17 cellular contexts compared by ENCODE assay signal in the genomic region with DNA sequence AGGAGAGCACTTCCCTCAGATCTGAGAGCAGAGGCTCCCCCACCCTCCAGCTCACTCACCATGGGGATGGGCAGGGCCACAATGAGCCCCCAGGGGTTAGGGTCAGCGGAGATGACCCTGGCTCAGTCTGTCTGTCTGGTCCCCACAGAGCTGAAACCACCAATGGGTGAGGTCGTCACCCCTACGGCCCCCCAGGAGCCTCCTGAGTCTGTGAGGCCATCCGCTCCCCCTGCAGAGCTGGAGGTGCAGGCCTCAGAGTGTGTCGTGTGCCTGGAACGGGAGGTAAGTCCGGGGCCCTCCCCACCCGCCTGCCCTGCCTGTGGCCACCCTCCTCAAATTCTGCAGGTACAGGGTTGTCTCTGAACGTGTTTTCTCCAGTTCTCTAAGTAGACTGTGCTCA. TPM values are rescaled to one million over a fixed set of nuclear protein-coding genes. Genes with fewer than 3 reads are reported as not detected.
DNase-seq lines count a peak whose midpoint lies in the region; ATAC-seq, FAIRE-seq and TF ChIP-seq lines count a peak whose summit lies in the region.
"Had no signal": no experiment of that assay in that cellular context is flagged by ENCODE, and none has a peak within 500 bp of the region (broad histone marks: within the 10 kb centered on the region; RNA-seq: fewer than 3 reads in every experiment).

No MANE protein-coding gene starts in this region.

- dilution Hi-C loops in IMR-90 (cut with HindIII; ENCODE audit: low sequenced_read_pairs, unreplicated experiment) = no loop called here

- H2BK5ac ChIP-seq in IMR-90 (ENCODE audit: low read depth, low read length, poor library complexity, severe bottlenecking) (no peak overlapping the region), H1 (ENCODE audit: low read depth, low read length) (no peak overlapping the region), H9 (ENCODE audit: insufficient read length, low read length) (no peak overlapping the region)

- H2AFZ ChIP-seq in GM23338 (no peak overlapping the region), IMR-90 (replicated peaks; ENCODE audit: low read length, poor library complexity) (peak overlapping the region; percentile 43), H1 (ENCODE audit: low read length) (no peak overlapping the region), H9 (ENCODE audit: low read length) (no peak overlapping the region)

- H3K79me1 ChIP-seq in IMR-90 (ENCODE audit: low read depth in 1 of 2, low read length in 2 of 2) = peaks cover 0 to 55% of the 10 kb centered on the region in 2 experiments; a peak in 2 of 4 replicates
- H3K79me1 ChIP-seq in H1 (ENCODE audit: low read depth, low read length) = no peaks in the 10 kb centered on the region
- H3K79me1 ChIP-seq in H9 (ENCODE audit: insufficient read depth, low read depth, low read length, poor library complexity, severe bottlenecking) = no peaks in the 10 kb centered on the region

- H3K4me1 ChIP-seq in GM23338 (ENCODE audit: insufficient read depth) (no peaks in the 10 kb centered on the region), IMR-90 (ENCODE audit: control insufficient read depth, insufficient read depth, low read length) (peaks cover 6% of the 10 kb centered on the region; the same call in 1 of the 2 replicates), H1 (replicated peaks in 1 of 4; ENCODE audit: control insufficient read depth in 3 of 4, insufficient read depth in 4 of 4, low read length in 3 of 4) (peaks cover 0 to 3% (median 0%) of the 10 kb centered on the region in 4 experiments; a peak in 2 of 7 replicates), prostate gland (replicated peaks) (peaks cover 17% of the 10 kb centered on the region), H9 (ENCODE audit: insufficient read depth, low read length) (no peaks in the 10 kb centered on the region)

- no peaks in the 10 kb centered on the region for H3K9me3 Mint-ChIP-seq in GM23338
- H3K9me3 Mint-ChIP-seq in osteocyte (ENCODE audit: unreplicated experiment) = no peaks in the 10 kb centered on the region
- H3K9me3 Mint-ChIP-seq in H9 = no peaks in the 10 kb centered on the region
- H3K9me3 Mint-ChIP-seq: CD4-positive, CD25-positive, alpha-beta regulatory T cell; IgD-negative memory B cell had no signal

- no peak for TF ChIP-seq EP300 in H1 (IDR thresholded peaks at IDR 0.05; ENCODE audit: borderline replicate concordance in 1 of 2, low read depth in 2 of 2, low read length in 2 of 2)

- H3K27me3 Mint-ChIP-seq in GM23338 (ENCODE audit: insufficient read depth, low read depth, poor library complexity) (peaks cover 8% of the 10 kb centered on the region), osteocyte (ENCODE audit: unreplicated experiment) (no peaks in the 10 kb centered on the region), H9 (ENCODE audit: low read depth) (0 out of 2 replicates have a peak, but pooled peaks cover 1% of the 10 kb centered on the region)
- H3K27me3 Mint-ChIP-seq: CD4-positive, CD25-positive, alpha-beta regulatory T cell; IgD-negative memory B cell had no signal

- H3K23me2 ChIP-seq in H1 (ENCODE audit: low read depth, low read length) (no peaks in the 10 kb centered on the region), H9 (ENCODE audit: insufficient read length, low read depth, low read length, poor library complexity, severe bottlenecking) (no peaks in the 10 kb centered on the region)

- H3K4me2 ChIP-seq in GM23338 (no peak overlapping the region), IMR-90 (ENCODE audit: low read depth, low read length) (no peak overlapping the region), H1 (ENCODE audit: insufficient read depth in 1 of 2, low read depth in 2 of 2, low read length in 2 of 2) (no peak overlapping the region), H9 (ENCODE audit: insufficient read depth, insufficient read length, low read length) (no peak overlapping the region)
- H3K4me2 ChIP-seq: BLaER1 treated with 17β-estradiol and CSF1 and Interleukin-3, amounts not matched to agents 10 nM and 100 nM had no signal

- no peak overlapping the region for H4K5ac ChIP-seq in IMR-90 (ENCODE audit: low read depth, low read length)
- H4K5ac ChIP-seq in H1 (ENCODE audit: insufficient read length, low read depth, low read length) = no peak overlapping the region
- no peak overlapping the region for H4K5ac ChIP-seq in H9 (ENCODE audit: insufficient read length, low read depth, low read length)

- H3K79me2 ChIP-seq in GM23338 (replicated peaks; ENCODE audit: insufficient read depth) (no peaks in the 10 kb centered on the region), H1 (ENCODE audit: control insufficient read depth in 1 of 2, insufficient read depth in 2 of 2, low read length in 2 of 2) (no peaks in the 10 kb centered on the region), H9 (ENCODE audit: insufficient read depth, low read length) (no peaks in the 10 kb centered on the region)

- H3K56ac ChIP-seq in IMR-90 (ENCODE audit: extremely low read depth, insufficient read depth, low read length) (no peak overlapping the region), H1 (replicated peaks; ENCODE audit: insufficient read length, low read depth, low read length) (no peak overlapping the region), H9 (ENCODE audit: insufficient read length, low read depth, low read length) (no peak overlapping the region)

- H3K9me1 ChIP-seq in IMR-90 (ENCODE audit: insufficient read depth, low read length) = peaks cover 3% of the 10 kb centered on the region; the same call in 1 of the 2 replicates

- H2BK12ac ChIP-seq in H1 (ENCODE audit: low read depth, low read length) = no peak overlapping the region
- H2BK12ac ChIP-seq in H9 (ENCODE audit: insufficient read length, low read depth, low read length) = no peak overlapping the region

- TF ChIP-seq RAD21 in IMR-90 (IDR thresholded peaks at IDR 0.05; ENCODE audit: low read length) (no peak), H1 (IDR thresholded peaks at IDR 0.05 in 1 of 2, conservative IDR thresholded peaks at IDR 0.05 in 1 of 2; ENCODE audit: low read depth in 2 of 2, low read length in 2 of 2) (no peak)

- H3K4me3 ChIP-seq in GM23338 (no peak overlapping the region), IMR-90 (ENCODE audit: insufficient read depth, low read depth, low read length) (no peak overlapping the region), H1 (ENCODE audit: extremely low read depth in 1 of 4, insufficient read depth in 2 of 4, low read depth in 3 of 4, low read length in 4 of 4) (no peak overlapping the region), prostate gland (no peak overlapping the region)
- H3K4me3 ChIP-seq: BLaER1 treated with 17β-estradiol and CSF1 and Interleukin-3, amounts not matched to agents 10 nM and 100 nM had no signal

- H4K91ac ChIP-seq in IMR-90 (ENCODE audit: insufficient read depth, low read depth, low read length) (no peak overlapping the region), H1 (replicated peaks; ENCODE audit: insufficient read length, low read length) (peak overlapping the region; percentile 8), H9 (ENCODE audit: insufficient read length, low read depth, low read length) (no peak overlapping the region)

- TF ChIP-seq CTCF in GM23338 (conservative IDR thresholded peaks at IDR 0.05; ENCODE audit: low read depth in 2 of 2) (no peak), IMR-90 (conservative IDR thresholded peaks at IDR 0.05; ENCODE audit: low read depth, low read length) (no peak), H1 (IDR thresholded peaks at IDR 0.05; ENCODE audit: control extremely low read depth in 1 of 3, insufficient read depth in 1 of 3, low read depth in 1 of 3, low read length in 3 of 3) (no peak), osteocyte (IDR thresholded peaks at IDR 0.05) (no peak), prostate gland (IDR thresholded peaks at IDR 0.05) (no peak), H9 (conservative IDR thresholded peaks at IDR 0.05) (no peak)

- FAIRE-seq in H1 (lab: Jason Lieb, UNC) (no peak), GM12892 (lab: Jason Lieb, UNC) (no peak)
- FAIRE-seq: GM18507 had no signal

- H2BK20ac ChIP-seq in IMR-90 (ENCODE audit: low read depth, low read length) = no peak overlapping the region
- H2BK20ac ChIP-seq in H1 (ENCODE audit: low read length) = no peak overlapping the region
- no peak overlapping the region for H2BK20ac ChIP-seq in H9 (ENCODE audit: low read depth, low read length, poor library complexity, severe bottlenecking)

- peaks cover 6% of the 10 kb centered on the region; the same call in 1 of the 2 replicates for H3F3A ChIP-seq in GM23338 (replicated peaks; ENCODE audit: low read depth)

- CTCF ChIA-PET in IMR-90 (lab: Yijun Ruan, JAX) (no interaction called here), H1 (lab: Charles Lee; ENCODE audit: partially characterized antibody) (interaction anchor here (0.6 to 11.4 kb wide), 8 partner anchors 9 to 977 kb away, joined by 3 to 193 read pairs (median 4); a partner anchor contains a TSS)

- H3K4me3 Mint-ChIP-seq in GM23338 (no peak overlapping the region), osteocyte (ENCODE audit: unreplicated experiment) (no peak overlapping the region), H9 (no peak overlapping the region)
- H3K4me3 Mint-ChIP-seq: CD4-positive, CD25-positive, alpha-beta regulatory T cell; IgD-negative memory B cell had no signal

- 88% methylated on average over 4 of the region's 9 CpGs; no CpG with 5 or more reads in 1 of the 2 experiments for WGBS in IMR-90 (ENCODE audit: extremely low coverage in 2 of 2, insufficient read length in 1 of 2), 2 experiments
- 79% methylated on average over 9 of the region's 9 CpGs; no CpG with 5 or more reads in 1 of the 2 experiments for WGBS in H1 (ENCODE audit: extremely low coverage in 1 of 2, insufficient coverage in 1 of 2, insufficient read length in 1 of 2, insufficient replicate concordance in 2 of 2, low coverage in 1 of 2, low lambda C conversion rate in 2 of 2, missing lambda C conversion rate in 1 of 2), 2 experiments
- 85% methylated on average over 8 of the region's 9 CpGs for WGBS in prostate gland
- no CpG with 5 or more reads among the region's 9 CpGs for WGBS in H9 (ENCODE audit: extremely low coverage, insufficient read length, low lambda C conversion rate)

- H2BK15ac ChIP-seq in IMR-90 (ENCODE audit: low read depth, low read length) (no peak overlapping the region), H1 (ENCODE audit: low read length) (no peak overlapping the region), H9 (ENCODE audit: low read depth, low read length) (no peak overlapping the region)

- H3K27me3 ChIP-seq in GM23338 (ENCODE audit: insufficient read depth) = no peaks in the 10 kb centered on the region
- H3K27me3 ChIP-seq in IMR-90 (ENCODE audit: control insufficient read depth, insufficient read depth, low read length) = no peaks in the 10 kb centered on the region
- H3K27me3 ChIP-seq in H1 (replicated peaks in 1 of 4; ENCODE audit: control insufficient read depth in 3 of 4, extremely low read depth in 1 of 4, insufficient read depth in 3 of 4, low read length in 3 of 4) = no peaks in the 10 kb centered on the region
- H3K27me3 ChIP-seq in prostate gland (replicated peaks; ENCODE audit: insufficient read depth) = no peaks in the 10 kb centered on the region
- no peaks in the 10 kb centered on the region for H3K27me3 ChIP-seq in H9 (ENCODE audit: insufficient read depth, low read length)
- H3K27me3 ChIP-seq: BLaER1 treated with 17β-estradiol and CSF1 and Interleukin-3, amounts not matched to agents 10 nM and 100 nM had no signal

- ATAC-seq in GM23338 (no peak), IMR-90 (ENCODE audit: low read depth) (no peak)

- H3K4ac ChIP-seq in IMR-90 (ENCODE audit: low read depth, low read length) (no peak overlapping the region), H1 (replicated peaks; ENCODE audit: insufficient read length, low read depth, low read length) (no peak overlapping the region), H9 (ENCODE audit: low read depth, low read length) (no peak overlapping the region)

- H4K20me1 ChIP-seq in GM23338 (replicated peaks; ENCODE audit: insufficient read depth) = no peaks in the 10 kb centered on the region
- H4K20me1 ChIP-seq in IMR-90 (ENCODE audit: insufficient read depth, low read length) = peaks cover 28% of the 10 kb centered on the region
- H4K20me1 ChIP-seq in H1 (replicated peaks in 1 of 2; ENCODE audit: control insufficient read depth in 1 of 2, insufficient read depth in 2 of 2, low read length in 2 of 2) = peaks cover 0 to 1% of the 10 kb centered on the region in 2 experiments
- no peaks in the 10 kb centered on the region for H4K20me1 ChIP-seq in H9 (ENCODE audit: control insufficient read depth, insufficient read depth, insufficient read length)

- no TSS peak for BruUV-seq in IMR-90 (replicated peaks; lab: Mats Ljungman, UMichigan)

- peaks cover 4% of the 10 kb centered on the region for H3K4me1 Mint-ChIP-seq in GM23338
- peaks cover 15% of the 10 kb centered on the region for H3K4me1 Mint-ChIP-seq in osteocyte (ENCODE audit: unreplicated experiment)
- peaks cover 0 to 10% of the 10 kb centered on the region in 2 experiments; a peak in 2 of 4 replicates for H3K4me1 Mint-ChIP-seq in H9

- no peak overlapping the region for H4K8ac ChIP-seq in IMR-90 (ENCODE audit: low read depth in 2 of 2, low read length in 2 of 2)
- peak overlapping the region; percentile 84; the same call in 1 of the 2 replicates for H4K8ac ChIP-seq in H1 (ENCODE audit: extremely low read depth, insufficient read depth, low read length)
- no peak overlapping the region for H4K8ac ChIP-seq in H9 (replicated peaks; ENCODE audit: insufficient read length, low read depth, low read length)

- no peak overlapping the region for H3T11ph ChIP-seq in H9 (ENCODE audit: low read length)

- no peak overlapping the region for H3K27ac ChIP-seq in GM23338 (ENCODE audit: low read depth)
- no peak overlapping the region for H3K27ac ChIP-seq in IMR-90 (ENCODE audit: insufficient read depth, low read length)
- no peak overlapping the region for H3K27ac ChIP-seq in H1 (ENCODE audit: low read depth, low read length)
- H3K27ac ChIP-seq in prostate gland = no peak overlapping the region
- no peak overlapping the region for H3K27ac ChIP-seq in H9 (ENCODE audit: insufficient read length, low read depth, low read length)
- H3K27ac ChIP-seq: BLaER1 treated with 17β-estradiol and CSF1 and Interleukin-3, amounts not matched to agents 10 nM and 100 nM had no signal

- H3K36me3 ChIP-seq in GM23338 (ENCODE audit: insufficient read depth) = no peaks in the 10 kb centered on the region
- peaks cover 65% of the 10 kb centered on the region for H3K36me3 ChIP-seq in IMR-90 (ENCODE audit: control insufficient read depth, insufficient read depth, low read length)
- peaks cover 0 to 7% (median 3%) of the 10 kb centered on the region in 4 experiments; a peak in 5 of 8 replicates for H3K36me3 ChIP-seq in H1 (ENCODE audit: control insufficient read depth in 2 of 4, insufficient read depth in 4 of 4, low read length in 3 of 4)
- H3K36me3 ChIP-seq in prostate gland = no peaks in the 10 kb centered on the region

- H3K18ac ChIP-seq in IMR-90 (ENCODE audit: low read depth, low read length) (no peak overlapping the region), H1 (ENCODE audit: extremely low read depth, low read length) (no peak overlapping the region), H9 (ENCODE audit: insufficient read length, low read depth, low read length) (no peak overlapping the region)

- DNase-seq in GM23338 (ENCODE audit: low spot score) (no peak), IMR-90 (no peak), H1 (ENCODE audit: low read depth in 1 of 2, low spot score in 2 of 2) (no peak), osteocyte (ENCODE audit: extremely low spot score, unreplicated experiment) (no peak), occipital lobe (lab: John Stamatoyannopoulos, UW) (no peak), GM12892 (ENCODE audit: insufficient read length) (no peak), prostate gland (ENCODE audit: low spot score) (no peak), H9 (no peak)
- DNase-seq: ACHN; Calu3; CD4-positive, CD25-positive, alpha-beta regulatory T cell; DMS 273 treated with DMSO at 0.1 percent for 48 hours; GOT3; HCEC 1CT had no signal

- POLR2A ChIA-PET in IMR-90 (lab: Charles Lee; ENCODE audit: unreplicated experiment) (no interaction called here), H1 (lab: Charles Lee; ENCODE audit: partially characterized antibody) (interaction anchor here (0.9 to 1.3 kb wide), 3 partner anchors 11 to 86 kb away, joined by 3 to 5 read pairs (median 3); a partner anchor contains a TSS)

- TF ChIP-seq POLR2A in IMR-90 (IDR thresholded peaks at IDR 0.05; ENCODE audit: low read depth, low read length) (no peak), H1 (IDR thresholded peaks at IDR 0.05; ENCODE audit: control extremely low read depth in 1 of 2, low read depth in 2 of 2, low read length in 2 of 2) (no peak), GM12892 (IDR thresholded peaks at IDR 0.05; ENCODE audit: low read depth, low read length) (no peak), prostate gland (IDR thresholded peaks at IDR 0.05) (no peak)

- no peak overlapping the region for H2AK9ac ChIP-seq in IMR-90 (replicated peaks; ENCODE audit: low read depth, low read length, poor library complexity)

- H3K36me3 Mint-ChIP-seq in GM23338 (ENCODE audit: low read depth) (peaks cover 7% of the 10 kb centered on the region; the same call in 1 of the 3 replicates), osteocyte (ENCODE audit: unreplicated experiment) (peaks cover 18% of the 10 kb centered on the region), H9 (ENCODE audit: insufficient read depth in 1 of 3, low read depth in 3 of 3) (peaks cover 3 to 11% (median 8%) of the 10 kb centered on the region in 3 experiments; a peak in 5 of 7 replicates)

- no peak overlapping the region for H3K23ac ChIP-seq in IMR-90 (ENCODE audit: low read depth, low read length)
- no peak overlapping the region for H3K23ac ChIP-seq in H1 (ENCODE audit: insufficient read length)
- H3K23ac ChIP-seq in H9 (ENCODE audit: insufficient read length, low read depth, low read length) = no peak overlapping the region

- H2BK120ac ChIP-seq in IMR-90 (ENCODE audit: low read depth, low read length) (no peak overlapping the region), H1 (replicated peaks; ENCODE audit: low read depth, low read length) (no peak overlapping the region), H9 (ENCODE audit: low read depth, low read length, poor library complexity, severe bottlenecking) (no peak overlapping the region)

- H2AK5ac ChIP-seq in IMR-90 (ENCODE audit: low read depth, low read length) (no peak overlapping the region), H1 (ENCODE audit: low read depth, low read length) (no peak overlapping the region), H9 (ENCODE audit: insufficient read length, low read length) (no peak overlapping the region)

- in situ Hi-C loops in IMR-90 (cut with MboI; ENCODE audit: low sequenced_read_pairs) = loop anchor here (5.0 kb wide), 1 partner anchor 86 kb away; no protein-coding TSS in a partner anchor

- H3K9ac ChIP-seq in IMR-90 (ENCODE audit: low read depth, low read length) (no peak overlapping the region), H1 (replicated peaks in 1 of 4; ENCODE audit: extremely low read depth in 1 of 4, low read depth in 3 of 4, low read length in 3 of 4) (no peak overlapping the region), H9 (ENCODE audit: extremely low read depth, insufficient read length, low read length) (no peak overlapping the region)

- H3K9me3 ChIP-seq in IMR-90 (ENCODE audit: control insufficient read depth, insufficient read depth, low read length) (no peaks in the 10 kb centered on the region), H1 (ENCODE audit: insufficient read depth in 2 of 2, low read depth in 1 of 2, low read length in 1 of 2) (no peaks in the 10 kb centered on the region), prostate gland (no peaks in the 10 kb centered on the region), H9 (ENCODE audit: control insufficient read depth, low read depth, low read length) (no peaks in the 10 kb centered on the region)
- H3K9me3 ChIP-seq: BLaER1 treated with 17β-estradiol and CSF1 and Interleukin-3, amounts not matched to agents 10 nM and 100 nM had no signal

- H3K14ac ChIP-seq in IMR-90 (replicated peaks; ENCODE audit: low read depth, low read length) (no peak overlapping the region), H1 (ENCODE audit: insufficient read length) (no peak overlapping the region), H9 (ENCODE audit: insufficient read depth, low read length) (no peak overlapping the region)

- no peaks in the 10 kb centered on the region for H3K9me2 ChIP-seq in GM23338 (ENCODE audit: insufficient read depth)

- H3K27ac Mint-ChIP-seq in GM23338 = peak overlapping the region; percentile 83
- H3K27ac Mint-ChIP-seq in osteocyte (ENCODE audit: unreplicated experiment) = peak overlapping the region; percentile 27
- peak overlapping the region in 1 of 3 experiments; percentile 58; a peak in 1 of 7 replicates for H3K27ac Mint-ChIP-seq in H9
- H3K27ac Mint-ChIP-seq: IgD-negative memory B cell had no signal

- intact Hi-C loops in IMR-90 (cut with micrococcal nuclease) (loop anchor here (5.0 to 10.0 kb wide), 2 partner anchors 66 to 424 kb away; a partner anchor contains a TSS), prostate gland (cut with DNase I) (loop anchor here (10.0 kb wide), 1 partner anchor 414 kb away; a partner anchor contains a TSS)

RNA-seq across cellular contexts. Expression of a gene that starts 49.6 kb away (rescaled TPM):
- total RNA-seq in GM23338 (2014; rRNA removed; shearing (Covaris generic)) = 16.9 and 21.9 TPM in 2 replicates
- polyA plus RNA-seq in GM23338 (2016; fragmentation: Nextera tagmentation; extraction: Ambion mirVana) = 12.8 and 16.1 TPM in 2 replicates
- total RNA-seq in IMR-90 (2012; rRNA removed) = 3.0 and 3.3 TPM in 2 replicates
- polyA plus RNA-seq in IMR-90 (2012; rRNA removed) = 8.0 and 9.3 TPM in 2 replicates
- polyA plus RNA-seq in IMR-90 (2012; cell fraction: cytosol; rRNA removed) = 8.0 and 10.1 TPM in 2 replicates
- 29.5 and 53.3 TPM in 2 replicates for polyA plus RNA-seq in IMR-90 (2012; cell fraction: nucleus; rRNA removed; ENCODE audit: low replicate concordance)
- 18.3 and 18.8 TPM in 2 replicates for total RNA-seq in H1 (2021; fragmentation: NEBNext Ultra II Directional; extraction: Animal tissue kit (Norgen Biotek cat#: 25700))
- polyA plus RNA-seq in H1 (2011; rRNA removed) = 9.7 and 16.2 TPM in 2 replicates
- 14.4 TPM for polyA plus RNA-seq in H1 (2011; cell fraction: cytosol; rRNA removed)
- polyA plus RNA-seq in H1 (2011; cell fraction: nucleus; rRNA removed) = 38.1 TPM
- polyA plus RNA-seq in H1 (2012, experiment 1 of 2) = 13.0 to 19.6 TPM (median 17.2 TPM) in 4 replicates
- 17.2 TPM for polyA plus RNA-seq in H1 (2012, experiment 2 of 2)
- polyA plus RNA-seq in H1 (2013, experiment 1 of 2) = 10.1 TPM
- 9.4 TPM for polyA plus RNA-seq in H1 (2013, experiment 2 of 2)
- polyA minus RNA-seq in H1 (2011; rRNA and poly(A)+ RNA removed) = 9.7 and 10.9 TPM in 2 replicates
- 12.3 TPM for polyA minus RNA-seq in H1 (2011; cell fraction: cytosol; rRNA and poly(A)+ RNA removed)
- polyA minus RNA-seq in H1 (2011; cell fraction: nucleus; rRNA and poly(A)+ RNA removed) = 21.2 TPM
- 23.5 and 26.0 TPM in 2 replicates for total RNA-seq in osteocyte
- total RNA-seq in occipital lobe = 23.7 TPM
- polyA plus RNA-seq in GM12892 (2012; ENCODE audit: missing spikeins) = 11.2 TPM
- total RNA-seq in prostate gland = 10 to 100 TPM; 14.8 to 30.5 TPM
- 15.0 and 16.2 TPM in 2 replicates for total RNA-seq in H9 (2021)

RNA-seq across cellular contexts. Expression of a gene that starts 49.7 kb away (rescaled TPM):
- total RNA-seq in GM23338 (2014; rRNA removed; shearing (Covaris generic)) = 1,947 and 2,596 TPM in 2 replicates
- polyA plus RNA-seq in GM23338 (2016; fragmentation: Nextera tagmentation; extraction: Ambion mirVana) (2,121 and 2,369 TPM in 2 replicates), IMR-90 (2012; rRNA removed) (2,087 and 2,379 TPM in 2 replicates), H1 (2011; rRNA removed) (4,427 and 4,892 TPM in 2 replicates)
- total RNA-seq in IMR-90 (2012; rRNA removed) (1,864 and 2,290 TPM in 2 replicates), osteocyte (1,078 and 1,108 TPM in 2 replicates), occipital lobe (798 TPM), prostate gland (1,000 to 10,000 TPM; 1,460 to 2,640 TPM), H9 (2021) (1,710 and 1,711 TPM in 2 replicates)
- polyA plus RNA-seq in IMR-90 (2012; cell fraction: cytosol; rRNA removed) = 1,664 and 3,657 TPM in 2 replicates
- polyA plus RNA-seq in IMR-90 (2012; cell fraction: nucleus; rRNA removed; ENCODE audit: low replicate concordance) = 762 and 905 TPM in 2 replicates
- 1,993 and 2,006 TPM in 2 replicates for total RNA-seq in H1 (2021; fragmentation: NEBNext Ultra II Directional; extraction: Animal tissue kit (Norgen Biotek cat#: 25700))
- 5,729 TPM for polyA plus RNA-seq in H1 (2011; cell fraction: cytosol; rRNA removed)
- polyA plus RNA-seq in H1 (2011; cell fraction: nucleus; rRNA removed) = 1,855 TPM
- 3,132 to 3,522 TPM (median 3,375 TPM) in 4 replicates for polyA plus RNA-seq in H1 (2012, experiment 1 of 2)
- polyA plus RNA-seq in H1 (2012, experiment 2 of 2) = 5,820 TPM
- 3,402 TPM for polyA plus RNA-seq in H1 (2013, experiment 1 of 2)
- polyA plus RNA-seq in H1 (2013, experiment 2 of 2) = 3,308 TPM
- polyA minus RNA-seq in H1 (2011; rRNA and poly(A)+ RNA removed) = 609 and 632 TPM in 2 replicates
- 823 TPM for polyA minus RNA-seq in H1 (2011; cell fraction: cytosol; rRNA and poly(A)+ RNA removed)
- 843 TPM for polyA minus RNA-seq in H1 (2011; cell fraction: nucleus; rRNA and poly(A)+ RNA removed)
- polyA plus RNA-seq in GM12892 (2012; ENCODE audit: missing spikeins) = 4,522 TPM
